ENCODE assay signal across 15 cellular contexts in genomic region chr13:27524981-27525975, GRCh38.
DNase-seq lines count a peak whose midpoint lies in the region; TF ChIP-seq lines count a peak whose summit lies in the region.
"Had no signal": no experiment of that assay in that cellular context is flagged by ENCODE, and none has a peak within 500 bp of the region (broad histone marks: within the 10 kb centered on the region; RNA-seq: fewer than 3 reads in every experiment).

No MANE protein-coding gene starts in this region.

- TF ChIP-seq CTCF in OCI-LY7 (conservative IDR thresholded peaks at IDR 0.05; ENCODE audit: low read length) (no peak), colonic mucosa (IDR thresholded peaks at IDR 0.05) (no peak)

- intact Hi-C loops in OCI-LY7 (cut with micrococcal nuclease; ENCODE audit: unreplicated experiment), result loop anchor here (10.0 kb wide), 1 partner anchor 150 kb away; no protein-coding TSS in a partner anchor
- intact Hi-C loops in colonic mucosa (cut with DNase I), result no loop called here

- no peaks in the 10 kb centered on the region for H4K20me1 ChIP-seq in OCI-LY7 (ENCODE audit: insufficient read depth, low read length)
- H4K20me1 ChIP-seq: BLaER1 had no signal

- H3K9me3 ChIP-seq in OCI-LY7 (ENCODE audit: low read length), result no peaks in the 10 kb centered on the region
- no peaks in the 10 kb centered on the region for H3K9me3 ChIP-seq in colonic mucosa
- H3K9me3 ChIP-seq: BLaER1 had no signal

- H3K4me2 ChIP-seq in OCI-LY7 (ENCODE audit: low read length), result no peak overlapping the region
- H3K4me2 ChIP-seq: BLaER1 had no signal

- CTCF ChIA-PET in OCI-LY7 (lab: Charles Lee; ENCODE audit: unreplicated experiment), result no interaction called here

- in situ Hi-C loops in G401 (cut with HindIII; ENCODE audit: low sequenced_read_pairs), result no loop called here

- no peaks in the 10 kb centered on the region for H3K79me2 ChIP-seq in OCI-LY7 (ENCODE audit: insufficient read depth, low read depth, low read length)

- no peak overlapping the region for H3K27ac ChIP-seq in OCI-LY7 (ENCODE audit: low read depth, low read length, poor library complexity, severe bottlenecking)
- H3K27ac ChIP-seq in colonic mucosa, result no peak overlapping the region
- H3K27ac ChIP-seq: BLaER1, SK-N-MC had no signal

- POLR2A ChIA-PET in OCI-LY7 (lab: Charles Lee), result no interaction called here

- DNase-seq in G401 (ENCODE audit: low spot score), result peak; percentile 92
- peak; percentile 31 for DNase-seq in NCI-H1694 (lab: John Stamatoyannopoulos, UW)
- peak; percentile 99 for DNase-seq in NCI-H524 treated with DMSO at 0.1 percent for 48 hours (lab: John Stamatoyannopoulos, UW)
- peak; percentile 32 for DNase-seq in islet precursor cell
- no peak for DNase-seq in OCI-LY7 (ENCODE audit: low spot score)
- no peak for DNase-seq in colonic mucosa
- no peak for DNase-seq in NK-92 (lab: John Stamatoyannopoulos, UW; ENCODE audit: unreplicated experiment)
- DNase-seq: CD4-positive, alpha-beta memory T cell; DMS79; MM.1S; NCI-H187 treated with DMSO at 0.1 percent for 48 hours; NCI-H510A treated with DMSO at 0.1 percent for 48 hours; NK-92 treated with Interleukin-12 subunit alpha and Interleukin-12 subunit beta, amount 100 ng/mL, for 24 hours had no signal

- H3K4me1 ChIP-seq in OCI-LY7 (ENCODE audit: insufficient read depth, low read length, poor library complexity, severe bottlenecking) (no peaks in the 10 kb centered on the region), colonic mucosa (no peaks in the 10 kb centered on the region)

- no peak overlapping the region for H3K9ac ChIP-seq in colonic mucosa (ENCODE audit: low read depth in 2 of 2, low read length in 2 of 2)
- H3K9ac ChIP-seq: BLaER1 had no signal

- H3K9me2 ChIP-seq in OCI-LY7 (ENCODE audit: insufficient read depth, low read length), result no peaks in the 10 kb centered on the region

- H3K4me3 ChIP-seq in OCI-LY7 (ENCODE audit: low read depth, low read length, poor library complexity, severe bottlenecking) (no peak overlapping the region), colonic mucosa (no peak overlapping the region)
- H3K4me3 ChIP-seq: BLaER1, SK-N-MC had no signal

- H3K36me3 ChIP-seq in OCI-LY7 (ENCODE audit: insufficient read depth, low read length) (no peaks in the 10 kb centered on the region), colonic mucosa (no peaks in the 10 kb centered on the region)
- H3K36me3 ChIP-seq: BLaER1 had no signal

- H2AFZ ChIP-seq in OCI-LY7 (ENCODE audit: low read length), result no peak overlapping the region

- no peaks in the 10 kb centered on the region for H3K27me3 ChIP-seq in colonic mucosa
- H3K27me3 ChIP-seq: BLaER1 had no signal

- no TSS peak for BruUV-seq in OCI-LY7 (replicated peaks; lab: Mats Ljungman, UMichigan)

Comparison
In these comparisons a context has a peak if more than half of its experiments do, and no peak if none do; other contexts are left out.
1. DNase-seq: peak in G401 (single experiment), NCI-H1694 (single experiment), NCI-H524 treated with DMSO at 0.1 percent for 48 hours (single experiment) and islet precursor cell (single experiment); none in OCI-LY7 (single experiment), colonic mucosa (single experiment) and NK-92 (single experiment).